In genomic region chr17:43018008-43018853, GRCh38 we compare ENCODE assay signal across 9 cellular contexts. TPM values are rescaled to one million over a fixed set of nuclear protein-coding genes. Genes with fewer than 3 reads are reported as not detected.
DNase-seq lines count a peak whose midpoint lies in the region; ATAC-seq and TF ChIP-seq lines count a peak whose summit lies in the region.
"Had no signal": no experiment of that assay in that cellular context is flagged by ENCODE, and none has a peak within 500 bp of the region (broad histone marks: within the 10 kb centered on the region; RNA-seq: fewer than 3 reads in every experiment).

No MANE protein-coding gene starts in this region.

- TF ChIP-seq CTCF in left ventricle myocardium inferior (IDR thresholded peaks at IDR 0.05; ENCODE audit: borderline replicate concordance) (no peak), uterus (IDR thresholded peaks at IDR 0.05) (no peak), GM20000 (IDR thresholded peaks at IDR 0.05; ENCODE audit: extremely low read depth, missing control alignments) (no peak)

- ATAC-seq in Right ventricle myocardium inferior (no peak), T-cell (replicated peaks in 1 of 4) (peak in 1 of 4 experiments; percentile 59), right cardiac atrium (no peak)

- no peak for DNase-seq in left ventricle myocardium inferior
- DNase-seq in Right ventricle myocardium inferior (ENCODE audit: missing footprints): no peak
- DNase-seq in T-cell: peak in 20 of 34 experiments; percentile 11 to 52 (median 36)
- DNase-seq in right cardiac atrium: no peak
- no peak for DNase-seq in uterus
- no peak for DNase-seq in GM20000 (ENCODE audit: low spot score)
- DNase-seq in NCI-H2107 treated with DMSO at 0.1 percent for 48 hours (lab: John Stamatoyannopoulos, UW; ENCODE audit: unreplicated experiment): no peak
- no peak for DNase-seq in NCI-H226

- 59% methylated on average over 19 of the region's 19 CpGs for WGBS in right cardiac atrium

- H3K36me3 Mint-ChIP-seq in T-cell: peaks cover 8% of the 10 kb centered on the region

- CTCF ChIA-PET in T-cell (lab: Charles Lee): interaction anchor here (0.6 to 1.1 kb wide), 2 partner anchors 11 to 320 kb away, joined by 3 read pairs; partner anchors contain the start of gene IFI35 (in 1 of the 2)

- no peaks in the 10 kb centered on the region for H3K9me3 Mint-ChIP-seq in T-cell

- H3K27ac Mint-ChIP-seq in T-cell: peak overlapping the region; percentile 23 to 77

- no peaks in the 10 kb centered on the region for H3K9me3 ChIP-seq in left ventricle myocardium inferior (replicated peaks)
- H3K9me3 ChIP-seq in right cardiac atrium (ENCODE audit: control insufficient read depth, low read length): no peaks in the 10 kb centered on the region
- H3K9me3 ChIP-seq in uterus: no peaks in the 10 kb centered on the region

- H3K27ac ChIP-seq in left ventricle myocardium inferior (replicated peaks) (peak overlapping the region; percentile 89), right cardiac atrium (ENCODE audit: low read length) (peak overlapping the region; percentile 11), uterus (peak overlapping the region; percentile 30 to 89)

- POLR2A ChIA-PET in T-cell (lab: Charles Lee): interaction anchor here in 1 of 2 donors (0.6 kb wide), 1 partner anchor 91 kb away, joined by 3 read pairs; no protein-coding TSS in a partner anchor

- H3K36me3 ChIP-seq in left ventricle myocardium inferior (peaks cover 39% of the 10 kb centered on the region), uterus (no peaks in the 10 kb centered on the region)

- H3K27me3 ChIP-seq in left ventricle myocardium inferior (ENCODE audit: low read depth): no peaks in the 10 kb centered on the region
- H3K27me3 ChIP-seq in right cardiac atrium (ENCODE audit: control insufficient read depth, insufficient read depth): no peaks in the 10 kb centered on the region
- H3K27me3 ChIP-seq in uterus: no peaks in the 10 kb centered on the region

- no peak overlapping the region for H3K4me3 Mint-ChIP-seq in T-cell

- no peak overlapping the region for H3K4me3 ChIP-seq in left ventricle myocardium inferior
- H3K4me3 ChIP-seq in right cardiac atrium (ENCODE audit: low read length): no peak overlapping the region
- H3K4me3 ChIP-seq in uterus: no peak overlapping the region

- no peak for TF ChIP-seq POLR2A in uterus (IDR thresholded peaks at IDR 0.05)

- peaks cover 87% of the 10 kb centered on the region for H3K4me1 ChIP-seq in left ventricle myocardium inferior
- peaks cover 22% of the 10 kb centered on the region for H3K4me1 ChIP-seq in right cardiac atrium (ENCODE audit: control insufficient read depth, insufficient read depth, low read length)
- H3K4me1 ChIP-seq in uterus: peaks cover 0 to 11% of the 10 kb centered on the region in 2 donors

- H3K4me1 Mint-ChIP-seq in T-cell: peaks cover 32 to 38% (median 32%) of the 10 kb centered on the region in 3 donors

- H3K27me3 Mint-ChIP-seq in T-cell: no peaks in the 10 kb centered on the region

- intact Hi-C loops in left ventricle myocardium inferior (cut with micrococcal nuclease): no loop called here
- intact Hi-C loops in Right ventricle myocardium inferior (cut with DNase I): no loop called here
- intact Hi-C loops in right cardiac atrium (cut with DNase I): no loop called here
- intact Hi-C loops in uterus (cut with DNase I; ENCODE audit: low total_unique reads): no loop called here

RNA-seq across cellular contexts. Expression of gene VAT1, which starts 4.0 kb away (rescaled TPM):
- total RNA-seq in left ventricle myocardium inferior: 68.2 TPM
- 90.5 TPM for total RNA-seq in Right ventricle myocardium inferior
- total RNA-seq in T-cell: 10 to 100 TPM; 26.4 to 62.6 (median 48.5) TPM
- total RNA-seq in right cardiac atrium: 100 to 1,000 TPM in 1 of 4 donors, 10 to 100 TPM in 3; 85.9 to 107 (median 93.7) TPM
- 71.6 TPM for polyA plus RNA-seq in right cardiac atrium
- 100 to 1,000 TPM in 3 of 4 donors, 10 to 100 TPM in 1; 59.5 to 187 (median 152) TPM for total RNA-seq in uterus

RNA-seq across cellular contexts. Expression of gene RND2, which starts 6.8 kb away (rescaled TPM):
- total RNA-seq in left ventricle myocardium inferior (0.85 TPM), Right ventricle myocardium inferior (1.5 TPM), T-cell (under 1 TPM; 0.08 to 0.64 (median 0.32) TPM), right cardiac atrium (1 to 10 TPM; 2.9 to 5.3 (median 4.2) TPM), uterus (10 to 100 TPM in 1 of 4 donors, 1 to 10 TPM in 2, under 1 TPM in 1; 0.88 to 14.0 (median 3.5) TPM)
- 3.2 TPM for polyA plus RNA-seq in right cardiac atrium
- total RNA-seq: NCI-H460 had no signal

RNA-seq across cellular contexts. Expression of gene IFI35, which starts 11.6 kb away (rescaled TPM):
- total RNA-seq in left ventricle myocardium inferior (11.5 TPM), Right ventricle myocardium inferior (15.9 TPM), T-cell (10 to 100 TPM; 27.0 to 44.6 (median 34.1) TPM), right cardiac atrium (10 to 100 TPM; 15.1 to 20.3 (median 19.5) TPM), uterus (10 to 100 TPM in 2 of 4 donors, 1 to 10 TPM in 2; 5.9 to 31.4 (median 10.0) TPM)
- polyA plus RNA-seq in right cardiac atrium: 19.1 TPM

RNA-seq across cellular contexts. Expression of gene RPL27, which starts 20.0 kb away (rescaled TPM):
- total RNA-seq in left ventricle myocardium inferior: 759 TPM
- total RNA-seq in Right ventricle myocardium inferior: 791 TPM
- total RNA-seq in T-cell: 1,000 to 10,000 TPM; 1,254 to 1,790 (median 1,710) TPM
- 100 to 1,000 TPM; 651 to 877 (median 735) TPM for total RNA-seq in right cardiac atrium
- polyA plus RNA-seq in right cardiac atrium: 2,068 TPM
- 1,000 to 10,000 TPM in 3 of 4 donors, 100 to 1,000 TPM in 1; 635 to 7,543 (median 1,847) TPM for total RNA-seq in uterus

RNA-seq across cellular contexts. Expression of gene RUNDC1, which starts 37.9 kb away (rescaled TPM):
- total RNA-seq in left ventricle myocardium inferior (12.1 TPM), Right ventricle myocardium inferior (10.4 TPM), T-cell (10 to 100 TPM; 11.5 to 24.0 (median 23.7) TPM), right cardiac atrium (10 to 100 TPM in 3 of 4 donors, 1 to 10 TPM in 1; 9.8 to 14.4 (median 10.7) TPM), uterus (10 to 100 TPM; 10.8 to 18.3 (median 13.1) TPM)
- polyA plus RNA-seq in right cardiac atrium: 6.7 TPM

Comparison
In these comparisons a context has a peak if more than half of its experiments do, and no peak if none do; other contexts are left out.
1. DNase-seq: peak in T-cell (20 of 34); none in left ventricle myocardium inferior (single experiment), Right ventricle myocardium inferior (single experiment), right cardiac atrium (0 of 3), uterus (0 of 2), GM20000 (single experiment), NCI-H2107 treated with DMSO at 0.1 percent for 48 hours (single experiment) and NCI-H226 (single experiment).
2. H3K27ac ChIP-seq: peak in every context shown above with its lines; median percentile 89 in left ventricle myocardium inferior; 60 in uterus; 11 in right cardiac atrium.